12 cellular contexts compared by ENCODE assay signal in the genomic region with DNA sequence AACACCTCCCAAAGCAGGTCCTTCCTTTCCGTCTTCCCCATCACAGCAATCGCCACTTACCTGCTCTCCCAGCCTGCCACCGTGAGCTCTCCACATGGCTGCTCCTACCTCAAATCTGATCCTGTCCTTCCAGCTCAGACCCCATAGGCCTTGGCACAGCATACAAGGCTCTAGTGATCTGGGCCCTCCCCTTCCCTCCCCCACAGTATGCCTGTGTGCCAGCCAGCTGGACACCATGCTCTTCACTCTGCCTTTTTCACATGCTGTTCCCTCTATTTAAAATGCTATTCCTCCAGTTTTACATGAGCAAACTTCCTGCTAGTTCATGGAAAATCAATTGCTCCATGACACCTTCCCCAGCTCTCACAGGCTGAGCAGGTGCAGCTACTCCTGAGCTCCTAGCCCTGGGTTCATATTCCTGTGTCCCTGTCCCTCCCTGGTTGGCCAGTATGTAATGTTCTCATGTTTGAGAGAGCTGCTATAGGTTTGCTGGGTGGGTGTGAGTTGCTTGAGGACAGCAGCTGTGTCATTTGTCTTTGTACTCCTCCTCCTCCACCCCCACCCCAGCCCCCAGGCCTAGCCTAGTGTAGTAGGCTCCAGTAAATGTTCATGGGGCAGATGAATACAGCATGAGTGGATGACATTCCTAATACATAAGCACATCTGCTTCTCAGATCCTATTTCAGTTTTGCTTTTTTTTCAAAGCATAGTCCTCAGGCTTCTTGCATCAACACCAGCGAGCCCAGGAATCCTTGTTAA. TPM values are rescaled to one million over a fixed set of nuclear protein-coding genes. Genes with fewer than 3 reads are reported as not detected.
DNase-seq lines count a peak whose midpoint lies in the region; ATAC-seq and TF ChIP-seq lines count a peak whose summit lies in the region.
"Had no signal": no experiment of that assay in that cellular context is flagged by ENCODE, and none has a peak within 500 bp of the region (broad histone marks: within the 10 kb centered on the region; RNA-seq: fewer than 3 reads in every experiment).

No MANE protein-coding gene starts in this region.

- H3K27me3 Mint-ChIP-seq in mesothelial cell of epicardium (ENCODE audit: low read depth) (no peaks in the 10 kb centered on the region), immature natural killer cell (ENCODE audit: low read depth in 3 of 3) (peaks cover 0 to 4% (median 4%) of the 10 kb centered on the region in 3 donors)

- in situ Hi-C loops in Caki2 (cut with HindIII; ENCODE audit: low pct_unique_long_range_greater_than_20kb, low sequenced_read_pairs) = no loop called here

- DNase-seq in Caki2 (ENCODE audit: low read depth) (peak; percentile 22), NCI-H146 (lab: John Stamatoyannopoulos, UW) (peak; percentile 38), amniotic stem cell (lab: John Stamatoyannopoulos, UW) (peak; percentile 84), mesothelial cell of epicardium (ENCODE audit: low spot score in 2 of 2, unreplicated experiment in 2 of 2) (no peak), immature natural killer cell (no peak)
- DNase-seq in activated CD4-positive, alpha-beta T cell treated with anti-CD3 and anti-CD28 coated beads, Interleukin-2, amount 50 U/mL, for 1 hour = no peak
- DNase-seq: stimulated activated naive CD4-positive, alpha-beta T cell had no signal

- no peak for ATAC-seq in HG03095 (IDR thresholded peaks at IDR 0.05; ENCODE audit: unreplicated experiment)
- ATAC-seq in GM18498 (IDR thresholded peaks at IDR 0.05; ENCODE audit: unreplicated experiment) = no peak
- ATAC-seq: K562 had no signal

- H3K36me3 Mint-ChIP-seq in mesothelial cell of epicardium (peaks cover 4% of the 10 kb centered on the region), immature natural killer cell (no peaks in the 10 kb centered on the region)

- H3K27ac Mint-ChIP-seq in mesothelial cell of epicardium (peak overlapping the region; percentile 97), immature natural killer cell (no peak overlapping the region)

- H3K4me1 Mint-ChIP-seq in mesothelial cell of epicardium (peaks cover 53% of the 10 kb centered on the region), immature natural killer cell (no peaks in the 10 kb centered on the region)

- H3K4me3 Mint-ChIP-seq in mesothelial cell of epicardium (no peak overlapping the region), immature natural killer cell (no peak overlapping the region)

- H3K9me3 Mint-ChIP-seq in mesothelial cell of epicardium (no peaks in the 10 kb centered on the region), immature natural killer cell (no peaks in the 10 kb centered on the region)

- no peak for TF ChIP-seq CTCF in mesothelial cell of epicardium (IDR thresholded peaks at IDR 0.05; ENCODE audit: unreplicated experiment)

RNA-seq across cellular contexts. Expression of a gene that starts 6.3 kb away (rescaled TPM):
- not detected in 2 replicates for total RNA-seq in Caki2 (2014; rRNA removed; shearing (Covaris generic); ENCODE audit: low replicate concordance)
- 32.6 to 37.1 TPM (median 37.1 TPM) in 3 replicates for total RNA-seq in mesothelial cell of epicardium
- polyA plus RNA-seq in immature natural killer cell = not detected
- total RNA-seq: frontal cortex; K562; T-helper 1 cell treated with Interleukin-12 subunit alpha and Interleukin-12 subunit beta and Interleukin-4 antibody, amounts not matched to agents 30 ng/mL and 1 ng/mL, for 36 hours had no signal
- polyA plus RNA-seq: K562 had no signal

RNA-seq across cellular contexts. Expression of a gene that starts 15.3 kb away (rescaled TPM):
- 3.6 TPM in 1 of 2 replicates, not detected in the other for total RNA-seq in Caki2 (2014; rRNA removed; shearing (Covaris generic); ENCODE audit: low replicate concordance)
- total RNA-seq in mesothelial cell of epicardium = 17.6 to 23.0 TPM (median 20.7 TPM) in 3 replicates
- not detected for polyA plus RNA-seq in immature natural killer cell
- total RNA-seq: frontal cortex; T-helper 1 cell treated with Interleukin-12 subunit alpha and Interleukin-12 subunit beta and Interleukin-4 antibody, amounts not matched to agents 30 ng/mL and 1 ng/mL, for 36 hours had no signal
- polyA plus RNA-seq: K562 had no signal

RNA-seq across cellular contexts. Expression of a gene that starts 37.7 kb away (rescaled TPM):
- total RNA-seq in Caki2 (2014; rRNA removed; shearing (Covaris generic); ENCODE audit: low replicate concordance) = not detected in 2 replicates
- total RNA-seq in mesothelial cell of epicardium = 6.7 to 8.4 TPM (median 7.6 TPM) in 3 replicates
- polyA plus RNA-seq in immature natural killer cell = not detected
- total RNA-seq: K562 had no signal
- polyA plus RNA-seq: K562 had no signal

Comparison
In these comparisons a context has a peak if more than half of its experiments do, and no peak if none do; other contexts are left out.
1. DNase-seq: peak in Caki2 (single experiment), NCI-H146 (single experiment) and amniotic stem cell (single experiment); none in mesothelial cell of epicardium (0 of 2), activated CD4-positive, alpha-beta T cell treated with anti-CD3 and anti-CD28 coated beads, Interleukin-2, amount 50 U/mL, for 1 hour (single experiment) and immature natural killer cell (0 of 3).
2. RNA of a gene that starts 6.3 kb away (total RNA-seq): 32.6 to 37.1 TPM in mesothelial cell of epicardium; not detected in Caki2; every median in the first group is over 10 times any median in the second.